In the genomic region with DNA sequence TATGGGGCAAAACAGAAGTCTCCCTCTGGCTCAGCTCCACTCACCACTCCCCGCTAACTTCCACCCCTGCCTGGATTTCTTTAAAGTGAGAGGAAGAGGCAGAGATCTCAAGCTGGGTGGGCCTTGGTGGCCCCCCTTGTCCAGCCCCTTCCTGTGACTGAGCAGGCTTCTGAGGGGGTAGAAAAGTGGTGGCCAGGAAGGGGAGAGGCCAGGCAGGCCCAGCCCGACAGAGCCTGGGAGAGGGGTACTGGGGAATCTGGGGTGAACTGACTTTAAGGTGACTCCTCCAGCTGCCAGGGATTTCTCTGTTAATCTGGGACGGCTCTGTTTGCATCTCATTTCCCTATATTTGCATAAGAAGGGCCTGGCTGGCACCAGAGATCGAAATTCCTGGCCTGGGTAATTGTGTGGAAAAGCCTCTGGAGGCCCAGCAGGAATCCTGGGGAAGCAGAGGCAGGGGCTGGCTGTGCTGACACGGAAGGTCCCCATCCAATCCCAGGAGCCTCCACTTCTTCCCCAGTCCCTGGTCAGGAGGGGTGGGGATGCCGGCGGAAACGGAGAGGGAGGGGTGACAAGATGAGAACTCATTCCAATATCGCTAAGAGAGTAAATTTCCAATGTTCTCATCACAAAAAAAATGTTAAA, we compare ENCODE assay signal across 17 cellular contexts. TPM values are rescaled to one million over a fixed set of nuclear protein-coding genes. Genes with fewer than 3 reads are reported as not detected.
A peak's percentile ranks its signal among the peaks of the same experiment; 100 is the strongest.
DNase-seq lines count a peak whose midpoint lies in the region; ATAC-seq, FAIRE-seq and TF ChIP-seq lines count a peak whose summit lies in the region.
"Had no signal": no experiment of that assay in that cellular context is flagged by ENCODE, and none has a peak within 500 bp of the region (broad histone marks: within the 10 kb centered on the region; RNA-seq: fewer than 3 reads in every experiment).

No MANE protein-coding gene starts in this region.

- H3K79me1 ChIP-seq in H1 (ENCODE audit: low read depth, low read length): no peaks in the 10 kb centered on the region

- H3K56ac ChIP-seq in H1 (replicated peaks; ENCODE audit: insufficient read length, low read depth, low read length): no peak overlapping the region

- peak overlapping the region; percentile 72 for H3K18ac ChIP-seq in H1 (ENCODE audit: extremely low read depth, low read length)

- intact Hi-C loops in CD8-positive, alpha-beta T cell (cut with DNase I, micrococcal nuclease): no loop called here
- intact Hi-C loops in CD4-positive, alpha-beta T cell (cut with DNase I, micrococcal nuclease): loop anchor here in 1 of 2 experiments (10.0 kb wide), 1 partner anchor 388 kb away; no protein-coding TSS in a partner anchor

- WGBS in H1 (ENCODE audit: extremely low coverage in 1 of 2, insufficient coverage in 1 of 2, insufficient read length in 1 of 2, insufficient replicate concordance in 2 of 2, low coverage in 1 of 2, low lambda C conversion rate in 2 of 2, missing lambda C conversion rate in 1 of 2), 2 experiments: 28% methylated on average over 9 of the region's 9 CpGs; no CpG with 5 or more reads in 1 of the 2 experiments

- DNase-seq in DND-41 (no peak), NCI-H526 treated with DMSO at 0.1 percent for 48 hours (lab: John Stamatoyannopoulos, UW) (peak; percentile 94), H1 (ENCODE audit: low read depth in 1 of 2, low spot score in 2 of 2) (no peak), COLO668 (lab: John Stamatoyannopoulos, UW; ENCODE audit: unreplicated experiment) (no peak)
- no peak for DNase-seq in CD8-positive, alpha-beta T cell
- no peak for DNase-seq in CD4-positive, alpha-beta T cell
- DNase-seq: activated CD4-positive, alpha-beta T cell treated with anti-CD3 and anti-CD28 coated beads for 48 hours; Calu3; effector memory CD4-positive, alpha-beta T cell; SJCRH30; T1000 had no signal

- H3K27me3 ChIP-seq in DND-41 (ENCODE audit: insufficient read depth, low read length, poor library complexity) (no peaks in the 10 kb centered on the region), H1 (replicated peaks in 1 of 4; ENCODE audit: control insufficient read depth in 3 of 4, extremely low read depth in 1 of 4, insufficient read depth in 3 of 4, low read length in 3 of 4) (no peaks in the 10 kb centered on the region; a peak in 2 of 7 replicates), neural cell (ENCODE audit: insufficient read depth, low read depth, low read length) (no peaks in the 10 kb centered on the region)
- H3K27me3 ChIP-seq in CD8-positive, alpha-beta T cell (ENCODE audit: insufficient read depth, low read length): no peaks in the 10 kb centered on the region
- no peaks in the 10 kb centered on the region for H3K27me3 ChIP-seq in CD4-positive, alpha-beta T cell (ENCODE audit: control insufficient read depth, insufficient read depth, low read length)

- H3K4me1 ChIP-seq in DND-41 (ENCODE audit: insufficient read depth, low read length) (peaks cover 2% of the 10 kb centered on the region), H1 (replicated peaks in 1 of 4; ENCODE audit: control insufficient read depth in 3 of 4, insufficient read depth in 4 of 4, low read length in 3 of 4) (peaks cover 0 to 25% (median 20%) of the 10 kb centered on the region in 4 experiments; a peak in 6 of 7 replicates)
- peaks cover 1% of the 10 kb centered on the region for H3K4me1 ChIP-seq in CD8-positive, alpha-beta T cell (ENCODE audit: insufficient read depth, low read length)
- H3K4me1 ChIP-seq: SJCRH30 had no signal

- H3K9ac ChIP-seq in DND-41 (ENCODE audit: low read depth, low read length) (no peak overlapping the region), H1 (replicated peaks in 1 of 4; ENCODE audit: extremely low read depth in 1 of 4, low read depth in 3 of 4, low read length in 3 of 4) (no peak overlapping the region; a peak in 1 of 7 replicates), neural cell (ENCODE audit: low read length) (peak overlapping the region; percentile 53)

- no peak for TF ChIP-seq EP300 in H1 (IDR thresholded peaks at IDR 0.05; ENCODE audit: borderline replicate concordance in 1 of 2, low read depth in 2 of 2, low read length in 2 of 2)
- TF ChIP-seq EP300 in neural cell (conservative IDR thresholded peaks at IDR 0.05; ENCODE audit: poor library complexity, severe bottlenecking): no peak

- peak overlapping the region; percentile 96 for H2BK20ac ChIP-seq in H1 (ENCODE audit: low read length)

- H3K36me3 ChIP-seq in DND-41 (ENCODE audit: insufficient read depth, low read length): no peaks in the 10 kb centered on the region
- H3K36me3 ChIP-seq in H1 (ENCODE audit: control insufficient read depth in 2 of 4, insufficient read depth in 4 of 4, low read length in 3 of 4): no peaks in the 10 kb centered on the region
- no peaks in the 10 kb centered on the region for H3K36me3 ChIP-seq in neural cell (ENCODE audit: insufficient read depth, low read length)
- no peaks in the 10 kb centered on the region for H3K36me3 ChIP-seq in CD8-positive, alpha-beta T cell (ENCODE audit: insufficient read depth, low read length)
- H3K36me3 ChIP-seq: HAP-1, SJCRH30 had no signal

- no peak for TF ChIP-seq CTCF in DND-41 (IDR thresholded peaks at IDR 0.05; ENCODE audit: borderline replicate concordance, extremely low read depth, low read length, poor library complexity, severe bottlenecking)
- TF ChIP-seq CTCF in H1 (IDR thresholded peaks at IDR 0.05; ENCODE audit: control extremely low read depth in 1 of 3, insufficient read depth in 1 of 3, low read depth in 1 of 3, low read length in 3 of 3): no peak
- TF ChIP-seq CTCF in neural cell (IDR thresholded peaks at IDR 0.05; ENCODE audit: poor library complexity, severe bottlenecking): no peak
- TF ChIP-seq CTCF in CD8-positive, alpha-beta T cell (IDR thresholded peaks at IDR 0.05): no peak
- TF ChIP-seq CTCF in CD4-positive, alpha-beta T cell (IDR thresholded peaks at IDR 0.05): no peak

- H2BK5ac ChIP-seq in H1 (ENCODE audit: low read depth, low read length): peak overlapping the region; percentile 86; the same call in 1 of the 2 replicates

- H3K23me2 ChIP-seq in H1 (ENCODE audit: low read depth, low read length): peaks cover under 1% of the 10 kb centered on the region; the same call in 1 of the 2 replicates

- H3K27ac Mint-ChIP-seq in CD8-positive, alpha-beta T cell: no peak overlapping the region
- H3K27ac Mint-ChIP-seq in CD4-positive, alpha-beta T cell: no peak overlapping the region
- H3K27ac Mint-ChIP-seq: activated naive CD4-positive, alpha-beta T cell treated with anti-CD3 and anti-CD28 coated beads, Interleukin-2, amount 50 U/mL, for 72 hours had no signal

- ATAC-seq in DND-41 (ENCODE audit: insufficient read depth, low read depth) (0 out of 3 replicates have a peak, but pooled peaks have one; percentile 37), GM18520 (IDR thresholded peaks at IDR 0.05; ENCODE audit: unreplicated experiment) (no peak)
- ATAC-seq in CD8-positive, alpha-beta T cell: no peak
- no peak for ATAC-seq in CD4-positive, alpha-beta T cell (ENCODE audit: poor library complexity)
- ATAC-seq: activated naive CD4-positive, alpha-beta T cell treated with anti-CD3 and anti-CD28 coated beads, Interleukin-2, amount 50 U/mL, for 72 hours had no signal

- no peak overlapping the region for H3K23ac ChIP-seq in H1 (ENCODE audit: insufficient read length)

- H2AK5ac ChIP-seq in H1 (ENCODE audit: low read depth, low read length): no peak overlapping the region

- no peaks in the 10 kb centered on the region for H3F3A ChIP-seq in neural cell (ENCODE audit: insufficient read depth, low read length, poor library complexity, severe bottlenecking)

- peak overlapping the region; percentile 69 for H2BK120ac ChIP-seq in H1 (replicated peaks; ENCODE audit: low read depth, low read length)

- peak overlapping the region; percentile 75 for H4K91ac ChIP-seq in H1 (replicated peaks; ENCODE audit: insufficient read length, low read length)

- no peak overlapping the region; the same call in 1 of the 2 replicates for H4K8ac ChIP-seq in H1 (ENCODE audit: extremely low read depth, insufficient read depth, low read length)

- no peak overlapping the region for H3K4me3 ChIP-seq in DND-41 (ENCODE audit: low read depth in 1 of 2, low read length in 2 of 2)
- H3K4me3 ChIP-seq in H1 (ENCODE audit: extremely low read depth in 1 of 4, insufficient read depth in 2 of 4, low read depth in 3 of 4, low read length in 4 of 4): no peak overlapping the region
- H3K4me3 ChIP-seq in neural cell (ENCODE audit: low read length): peak overlapping the region; percentile 45
- H3K4me3 ChIP-seq in CD8-positive, alpha-beta T cell (ENCODE audit: low read depth, low read length): no peak overlapping the region
- H3K4me3 ChIP-seq: HAP-1, SJCRH30 had no signal

- TF ChIP-seq RAD21 in H1 (IDR thresholded peaks at IDR 0.05 in 1 of 2, conservative IDR thresholded peaks at IDR 0.05 in 1 of 2; ENCODE audit: low read depth in 2 of 2, low read length in 2 of 2): no peak
- no peak for TF ChIP-seq RAD21 in neural cell (conservative IDR thresholded peaks at IDR 0.05)

- no peak for TF ChIP-seq POLR2A in H1 (IDR thresholded peaks at IDR 0.05; ENCODE audit: control extremely low read depth in 1 of 2, low read depth in 2 of 2, low read length in 2 of 2)

- H3K79me2 ChIP-seq in DND-41 (ENCODE audit: insufficient read depth, low read length): no peaks in the 10 kb centered on the region
- H3K79me2 ChIP-seq in H1 (ENCODE audit: control insufficient read depth in 1 of 2, insufficient read depth in 2 of 2, low read length in 2 of 2): no peaks in the 10 kb centered on the region
- no peaks in the 10 kb centered on the region for H3K79me2 ChIP-seq in neural cell (replicated peaks; ENCODE audit: insufficient read depth, low read length)

- H2BK15ac ChIP-seq in H1 (ENCODE audit: low read length): no peak overlapping the region

- peak; percentile 48 for FAIRE-seq in H1 (lab: Jason Lieb, UNC)
- FAIRE-seq: G401.6, GM12891 had no signal

- H3K27ac ChIP-seq in DND-41 (ENCODE audit: low read length) (no peak overlapping the region), H1 (ENCODE audit: low read depth, low read length) (peak overlapping the region; percentile 46; the same call in 1 of the 2 replicates), neural cell (ENCODE audit: low read length) (peak overlapping the region; percentile 72)
- no peak overlapping the region for H3K27ac ChIP-seq in CD8-positive, alpha-beta T cell (ENCODE audit: low read depth, low read length)
- no peak overlapping the region for H3K27ac ChIP-seq in CD4-positive, alpha-beta T cell (ENCODE audit: low read depth, low read length)
- H3K27ac ChIP-seq: SJCRH30 had no signal

- H3K9me3 Mint-ChIP-seq in CD8-positive, alpha-beta T cell: no peaks in the 10 kb centered on the region
- no peaks in the 10 kb centered on the region for H3K9me3 Mint-ChIP-seq in CD4-positive, alpha-beta T cell
- H3K9me3 Mint-ChIP-seq: activated naive CD4-positive, alpha-beta T cell treated with anti-CD3 and anti-CD28 coated beads, Interleukin-2, amount 50 U/mL, for 72 hours had no signal

- no peak overlapping the region for H3K4me3 Mint-ChIP-seq in CD8-positive, alpha-beta T cell
- no peak overlapping the region for H3K4me3 Mint-ChIP-seq in CD4-positive, alpha-beta T cell

- CTCF ChIA-PET in H1 (lab: Charles Lee; ENCODE audit: partially characterized antibody): interaction anchor here (0.8 to 3.3 kb wide), 8 partner anchors 13 to 120 kb away, joined by 3 to 22 read pairs (median 5); partner anchors contain the start of gene ADGRB2
- CTCF ChIA-PET in CD8-positive, alpha-beta T cell (lab: Charles Lee): no interaction called here
- CTCF ChIA-PET in CD4-positive, alpha-beta T cell (lab: Charles Lee): no interaction called here

- H4K5ac ChIP-seq in H1 (ENCODE audit: insufficient read length, low read depth, low read length): peak overlapping the region; percentile 47

- H3K4ac ChIP-seq in H1 (replicated peaks; ENCODE audit: insufficient read length, low read depth, low read length): no peak overlapping the region

- peaks cover 4% of the 10 kb centered on the region for H3K4me1 Mint-ChIP-seq in CD8-positive, alpha-beta T cell (ENCODE audit: low read depth)
- H3K4me1 Mint-ChIP-seq in CD4-positive, alpha-beta T cell (ENCODE audit: low read depth): peaks cover 5% of the 10 kb centered on the region

- H3K27me3 Mint-ChIP-seq in CD8-positive, alpha-beta T cell (ENCODE audit: low read depth): peaks cover 5% of the 10 kb centered on the region
- no peaks in the 10 kb centered on the region for H3K27me3 Mint-ChIP-seq in CD4-positive, alpha-beta T cell

- H3K14ac ChIP-seq in H1 (ENCODE audit: insufficient read length): no peak overlapping the region

- no peak overlapping the region for H3K4me2 ChIP-seq in DND-41 (ENCODE audit: insufficient read depth, low read length)
- peak overlapping the region; percentile 13 to 43; a peak in 3 of 4 replicates for H3K4me2 ChIP-seq in H1 (ENCODE audit: insufficient read depth in 1 of 2, low read depth in 2 of 2, low read length in 2 of 2)
- H3K4me2 ChIP-seq in neural cell (ENCODE audit: low read length): peak overlapping the region; percentile 55

- no peaks in the 10 kb centered on the region for H3K9me2 ChIP-seq in neural cell (ENCODE audit: insufficient read depth, low read length)

- no peaks in the 10 kb centered on the region for H3K9me3 ChIP-seq in DND-41 (ENCODE audit: insufficient read depth, low read length, severe bottlenecking)
- H3K9me3 ChIP-seq in H1 (ENCODE audit: insufficient read depth in 2 of 2, low read depth in 1 of 2, low read length in 1 of 2): no peaks in the 10 kb centered on the region
- H3K9me3 ChIP-seq in neural cell (ENCODE audit: low read length): no peaks in the 10 kb centered on the region
- no peaks in the 10 kb centered on the region for H3K9me3 ChIP-seq in CD8-positive, alpha-beta T cell (ENCODE audit: low read length)
- H3K9me3 ChIP-seq in CD4-positive, alpha-beta T cell (ENCODE audit: control insufficient read depth, low read length): no peaks in the 10 kb centered on the region
- H3K9me3 ChIP-seq: HAP-1, SJCRH30 had no signal

- POLR2A ChIA-PET in H1 (lab: Charles Lee; ENCODE audit: partially characterized antibody): interaction anchor here (0.8 to 2.2 kb wide), 5 partner anchors 8 to 17 kb away, joined by 3 to 6 read pairs (median 4); no protein-coding TSS in a partner anchor
- POLR2A ChIA-PET in CD8-positive, alpha-beta T cell (lab: Charles Lee): no interaction called here
- POLR2A ChIA-PET in CD4-positive, alpha-beta T cell (lab: Charles Lee): no interaction called here

- H2AFZ ChIP-seq in DND-41 (ENCODE audit: low read depth, low read length) (no peak overlapping the region), H1 (ENCODE audit: low read length) (no peak overlapping the region), neural cell (ENCODE audit: low read depth, low read length) (peak overlapping the region; percentile 13)

- no peaks in the 10 kb centered on the region for H4K20me1 ChIP-seq in DND-41 (ENCODE audit: insufficient read depth, low read length)
- H4K20me1 ChIP-seq in H1 (replicated peaks in 1 of 2; ENCODE audit: control insufficient read depth in 1 of 2, insufficient read depth in 2 of 2, low read length in 2 of 2): no peaks in the 10 kb centered on the region
- H4K20me1 ChIP-seq in neural cell (ENCODE audit: insufficient read depth): no peaks in the 10 kb centered on the region

- H2BK12ac ChIP-seq in H1 (ENCODE audit: low read depth, low read length): peak overlapping the region; percentile 95

- H3K36me3 Mint-ChIP-seq in CD8-positive, alpha-beta T cell: no peaks in the 10 kb centered on the region
- H3K36me3 Mint-ChIP-seq in CD4-positive, alpha-beta T cell (ENCODE audit: low read depth): no peaks in the 10 kb centered on the region
- H3K36me3 Mint-ChIP-seq: activated naive CD4-positive, alpha-beta T cell treated with anti-CD3 and anti-CD28 coated beads, Interleukin-2, amount 50 U/mL, for 72 hours had no signal

RNA-seq across cellular contexts. Expression of gene ADGRB2, which starts 18.7 kb away (rescaled TPM):
- 25.8 and 26.2 TPM in 2 replicates for total RNA-seq in H1 (2021; fragmentation: NEBNext Ultra II Directional; extraction: Animal tissue kit (Norgen Biotek cat#: 25700))
- polyA plus RNA-seq in H1 (2011; rRNA removed): 15.6 and 29.0 TPM in 2 replicates
- polyA plus RNA-seq in H1 (2011; cell fraction: cytosol; rRNA removed): 20.6 TPM
- polyA plus RNA-seq in H1 (2011; cell fraction: nucleus; rRNA removed): 126 TPM
- polyA plus RNA-seq in H1 (2012, experiment 1 of 2): 17.3 to 29.1 TPM (median 22.1 TPM) in 4 replicates
- 15.4 TPM for polyA plus RNA-seq in H1 (2012, experiment 2 of 2)
- polyA plus RNA-seq in H1 (2013, experiment 1 of 2): 13.4 TPM
- 13.0 TPM for polyA plus RNA-seq in H1 (2013, experiment 2 of 2)
- 7.5 and 9.4 TPM in 2 replicates for polyA minus RNA-seq in H1 (2011; rRNA and poly(A)+ RNA removed)
- polyA minus RNA-seq in H1 (2011; cell fraction: cytosol; rRNA and poly(A)+ RNA removed): 14.0 TPM
- polyA minus RNA-seq in H1 (2011; cell fraction: nucleus; rRNA and poly(A)+ RNA removed): 22.9 TPM
- 45.0 and 51.8 TPM in 2 replicates for polyA plus RNA-seq in neural cell
- polyA minus RNA-seq in neural cell: 57.1 and 63.8 TPM in 2 replicates
- total RNA-seq in CD8-positive, alpha-beta T cell: under 1 TPM; 0.25 to 0.79 TPM
- under 1 TPM; 0.39 to 0.71 TPM for total RNA-seq in CD4-positive, alpha-beta T cell

RNA-seq across cellular contexts. Expression of gene SPOCD1, which starts 32.9 kb away (rescaled TPM):
- total RNA-seq in H1 (2021; fragmentation: NEBNext Ultra II Directional; extraction: Animal tissue kit (Norgen Biotek cat#: 25700)): 1.8 and 2.0 TPM in 2 replicates
- polyA plus RNA-seq in H1 (2011; rRNA removed) (2.9 and 4.2 TPM in 2 replicates), neural cell (not detected in 2 replicates)
- 4.7 TPM for polyA plus RNA-seq in H1 (2011; cell fraction: cytosol; rRNA removed)
- 13.1 TPM for polyA plus RNA-seq in H1 (2011; cell fraction: nucleus; rRNA removed)
- polyA plus RNA-seq in H1 (2012, experiment 1 of 2): 1.9 to 2.6 TPM (median 2.1 TPM) in 4 replicates
- polyA plus RNA-seq in H1 (2012, experiment 2 of 2): 0.84 TPM
- 1.4 TPM for polyA plus RNA-seq in H1 (2013, experiment 1 of 2)
- 1.0 TPM for polyA plus RNA-seq in H1 (2013, experiment 2 of 2)
- polyA minus RNA-seq in H1 (2011; rRNA and poly(A)+ RNA removed): 2.2 and 3.0 TPM in 2 replicates
- polyA minus RNA-seq in H1 (2011; cell fraction: cytosol; rRNA and poly(A)+ RNA removed): 1.2 TPM
- 5.6 TPM for polyA minus RNA-seq in H1 (2011; cell fraction: nucleus; rRNA and poly(A)+ RNA removed)
- polyA minus RNA-seq in neural cell: not detected in 2 replicates
- not detected for total RNA-seq in CD8-positive, alpha-beta T cell
- under 1 TPM; 0.11 to 0.27 TPM for total RNA-seq in CD4-positive, alpha-beta T cell

Comparison
In these comparisons a context has a peak if more than half of its experiments do, and no peak if none do; other contexts are left out.
1. H3K27ac ChIP-seq: peak in H1 (single experiment) and neural cell (single experiment); none in DND-41 (single experiment), CD8-positive, alpha-beta T cell (single experiment) and CD4-positive, alpha-beta T cell (single experiment).
2. RNA of gene ADGRB2, which starts 18.7 kb away (total RNA-seq): 25.8 to 26.2 TPM in H1; 0.25 to 0.79 TPM in CD8-positive, alpha-beta T cell and 0.39 to 0.71 TPM in CD4-positive, alpha-beta T cell; every median in the first group is over 10 times any median in the second.